ENCODE assay signal across 1 cellular context in genomic region chr5:107469485-107469884, GRCh38.
TF ChIP-seq lines count a peak whose summit lies in the region.

No MANE protein-coding gene starts in this region.

TF ChIP-seq in SK-N-SH, 30 proteins besides CTCF, POLR2A, EP300 and RAD21 (continued from another document):
- TF ChIP-seq CHD2 (IDR thresholded peaks at IDR 0.05; ENCODE audit: low read length, partially characterized antibody), result no peak
- no peak for TF ChIP-seq USF2 (IDR thresholded peaks at IDR 0.05; ENCODE audit: borderline replicate concordance, low read depth, low read length)
- no peak for TF ChIP-seq FOXJ3 (CRISPR knock-in tag; IDR thresholded peaks at IDR 0.05)
- no peak for TF ChIP-seq MEF2A (IDR thresholded peaks at IDR 0.05; ENCODE audit: borderline replicate concordance, low read depth)
- peak; percentile 45 for TF ChIP-seq TCF12 (IDR thresholded peaks at IDR 0.05)
- TF ChIP-seq, protein P1, sequence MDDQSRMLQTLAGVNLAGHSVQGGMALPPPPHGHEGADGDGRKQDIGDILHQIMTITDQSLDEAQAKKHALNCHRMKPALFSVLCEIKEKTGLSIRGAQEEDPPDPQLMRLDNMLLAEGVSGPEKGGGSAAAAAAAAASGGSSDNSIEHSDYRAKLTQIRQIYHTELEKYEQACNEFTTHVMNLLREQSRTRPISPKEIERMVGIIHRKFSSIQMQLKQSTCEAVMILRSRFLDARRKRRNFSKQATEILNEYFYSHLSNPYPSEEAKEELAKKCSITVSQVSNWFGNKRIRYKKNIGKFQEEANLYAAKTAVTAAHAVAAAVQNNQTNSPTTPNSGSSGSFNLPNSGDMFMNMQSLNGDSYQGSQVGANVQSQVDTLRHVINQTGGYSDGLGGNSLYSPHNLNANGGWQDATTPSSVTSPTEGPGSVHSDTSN (IDR thresholded peaks at IDR 0.05), result peak; percentile 34; the same call in 1 of the 2 replicates
